In genomic region chr9:34611811-34612787, GRCh38 we compare ENCODE assay signal across 1 cellular context.
A peak's percentile ranks its signal among the peaks of the same experiment; 100 is the strongest.
TF ChIP-seq lines count a peak whose summit lies in the region.

Gene RPP25L, minus strand, starts transcription at chr9:34612097. Its CDS starts 801 bp downstream, at chr9:34611296.

TF ChIP-seq in HepG2, 621 proteins besides CTCF, POLR2A, EP300 and RAD21 (continued from another document and continues in another):
- TF ChIP-seq E2F2 (CRISPR knock-in tag; IDR thresholded peaks at IDR 0.05; ENCODE audit: borderline replicate concordance): no peak
- peak; percentile 55; the same call in 1 of the 2 replicates for TF ChIP-seq ISL2 (CRISPR knock-in tag; IDR thresholded peaks at IDR 0.05)
- peak; percentile 93 for TF ChIP-seq SAFB2 (CRISPR knock-in tag; IDR thresholded peaks at IDR 0.05; ENCODE audit: borderline replicate concordance, low read depth)
- TF ChIP-seq ZNF710 (CRISPR knock-in tag; IDR thresholded peaks at IDR 0.05; ENCODE audit: borderline replicate concordance): no peak
- TF ChIP-seq ZNF543 (CRISPR knock-in tag; IDR thresholded peaks at IDR 0.05): peak; percentile 40; the same call in 1 of the 2 replicates
- no peak for TF ChIP-seq TCF12 (IDR thresholded peaks at IDR 0.05)
- TF ChIP-seq TCF12 (CRISPR knock-in tag; IDR thresholded peaks at IDR 0.05): no peak
- TF ChIP-seq, protein P1, sequence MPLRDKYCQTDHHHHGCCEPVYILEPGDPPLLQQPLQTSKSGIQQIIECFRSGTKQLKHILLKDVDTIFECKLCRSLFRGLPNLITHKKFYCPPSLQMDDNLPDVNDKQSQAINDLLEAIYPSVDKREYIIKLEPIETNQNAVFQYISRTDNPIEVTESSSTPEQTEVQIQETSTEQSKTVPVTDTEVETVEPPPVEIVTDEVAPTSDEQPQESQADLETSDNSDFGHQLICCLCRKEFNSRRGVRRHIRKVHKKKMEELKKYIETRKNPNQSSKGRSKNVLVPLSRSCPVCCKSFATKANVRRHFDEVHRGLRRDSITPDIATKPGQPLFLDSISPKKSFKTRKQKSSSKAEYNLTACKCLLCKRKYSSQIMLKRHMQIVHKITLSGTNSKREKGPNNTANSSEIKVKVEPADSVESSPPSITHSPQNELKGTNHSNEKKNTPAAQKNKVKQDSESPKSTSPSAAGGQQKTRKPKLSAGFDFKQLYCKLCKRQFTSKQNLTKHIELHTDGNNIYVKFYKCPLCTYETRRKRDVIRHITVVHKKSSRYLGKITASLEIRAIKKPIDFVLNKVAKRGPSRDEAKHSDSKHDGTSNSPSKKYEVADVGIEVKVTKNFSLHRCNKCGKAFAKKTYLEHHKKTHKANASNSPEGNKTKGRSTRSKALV (CRISPR knock-in tag; IDR thresholded peaks at IDR 0.05): peak; percentile 13; the same call in 1 of the 2 replicates
- TF ChIP-seq ZSCAN5A (CRISPR knock-in tag; IDR thresholded peaks at IDR 0.05; ENCODE audit: borderline replicate concordance): 0 out of 2 replicates have a peak, but pooled peaks have one; percentile 16
- peak; percentile 66; the same call in 1 of the 2 replicates for TF ChIP-seq DMAP1 (CRISPR knock-in tag; IDR thresholded peaks at IDR 0.05)
- 0 out of 2 replicates have a peak, but pooled peaks have one; percentile 10 for TF ChIP-seq GATAD2A (CRISPR knock-in tag; IDR thresholded peaks at IDR 0.05)
- TF ChIP-seq PCBP1 (IDR thresholded peaks at IDR 0.05; ENCODE audit: borderline replicate concordance, low read depth, low read length): 0 out of 2 replicates have a peak, but pooled peaks have one; percentile 60
- no peak; the same call in 1 of the 2 replicates for TF ChIP-seq ZNF768 (CRISPR knock-in tag; IDR thresholded peaks at IDR 0.05)
- TF ChIP-seq SIX4 (CRISPR knock-in tag; IDR thresholded peaks at IDR 0.05): peak; percentile 46; the same call in 1 of the 2 replicates
- TF ChIP-seq KDM5A (IDR thresholded peaks at IDR 0.05; ENCODE audit: borderline replicate concordance, low read length): peak; percentile 24; the same call in 1 of the 2 replicates
- TF ChIP-seq RAD51 (IDR thresholded peaks at IDR 0.05; ENCODE audit: borderline replicate concordance): no peak
- TF ChIP-seq ZNF678 (CRISPR knock-in tag; IDR thresholded peaks at IDR 0.05): no peak; the same call in 1 of the 2 replicates
- TF ChIP-seq, protein P2, sequence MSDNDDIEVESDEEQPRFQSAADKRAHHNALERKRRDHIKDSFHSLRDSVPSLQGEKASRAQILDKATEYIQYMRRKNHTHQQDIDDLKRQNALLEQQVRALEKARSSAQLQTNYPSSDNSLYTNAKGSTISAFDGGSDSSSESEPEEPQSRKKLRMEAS (IDR thresholded peaks at IDR 0.05): peak; percentile 73; the same call in 1 of the 2 replicates
- peak; percentile 53; the same call in 1 of the 2 replicates for TF ChIP-seq HIVEP1 (CRISPR knock-in tag; IDR thresholded peaks at IDR 0.05)
- TF ChIP-seq ZNF441 (CRISPR knock-in tag; IDR thresholded peaks at IDR 0.05; ENCODE audit: borderline replicate concordance): peak; percentile 90; the same call in 1 of the 2 replicates
- TF ChIP-seq NCOA2 (CRISPR knock-in tag; IDR thresholded peaks at IDR 0.05): no peak
- no peak for TF ChIP-seq ZNF30 (CRISPR knock-in tag; IDR thresholded peaks at IDR 0.05)
- no peak for TF ChIP-seq JUNB (CRISPR knock-in tag; IDR thresholded peaks at IDR 0.05; ENCODE audit: borderline replicate concordance)
- 0 out of 2 replicates have a peak, but pooled peaks have one; percentile 68 for TF ChIP-seq CBFB (CRISPR knock-in tag; IDR thresholded peaks at IDR 0.05)
- TF ChIP-seq ATF6 (CRISPR knock-in tag; conservative IDR thresholded peaks at IDR 0.05): peak; percentile 83; the same call in 1 of the 2 replicates
- 0 out of 2 replicates have a peak, but pooled peaks have one; percentile 21 for TF ChIP-seq PITX1 (CRISPR knock-in tag; IDR thresholded peaks at IDR 0.05)
- TF ChIP-seq, protein P3, sequence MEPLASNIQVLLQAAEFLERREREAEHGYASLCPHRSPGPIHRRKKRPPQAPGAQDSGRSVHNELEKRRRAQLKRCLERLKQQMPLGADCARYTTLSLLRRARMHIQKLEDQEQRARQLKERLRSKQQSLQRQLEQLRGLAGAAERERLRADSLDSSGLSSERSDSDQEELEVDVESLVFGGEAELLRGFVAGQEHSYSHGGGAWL (CRISPR knock-in tag; IDR thresholded peaks at IDR 0.05): peak; percentile 76; the same call in 1 of the 2 replicates
- TF ChIP-seq SP140L (CRISPR knock-in tag; IDR thresholded peaks at IDR 0.05; ENCODE audit: borderline replicate concordance): no peak
- peak; percentile 64; the same call in 1 of the 2 replicates for TF ChIP-seq ZNF343 (CRISPR knock-in tag; IDR thresholded peaks at IDR 0.05)
- no peak for TF ChIP-seq STAT5B (CRISPR knock-in tag; IDR thresholded peaks at IDR 0.05)
- TF ChIP-seq TBX2 (CRISPR knock-in tag; IDR thresholded peaks at IDR 0.05; ENCODE audit: borderline replicate concordance): 0 out of 2 replicates have a peak, but pooled peaks have one; percentile 60
- TF ChIP-seq, protein P4, sequence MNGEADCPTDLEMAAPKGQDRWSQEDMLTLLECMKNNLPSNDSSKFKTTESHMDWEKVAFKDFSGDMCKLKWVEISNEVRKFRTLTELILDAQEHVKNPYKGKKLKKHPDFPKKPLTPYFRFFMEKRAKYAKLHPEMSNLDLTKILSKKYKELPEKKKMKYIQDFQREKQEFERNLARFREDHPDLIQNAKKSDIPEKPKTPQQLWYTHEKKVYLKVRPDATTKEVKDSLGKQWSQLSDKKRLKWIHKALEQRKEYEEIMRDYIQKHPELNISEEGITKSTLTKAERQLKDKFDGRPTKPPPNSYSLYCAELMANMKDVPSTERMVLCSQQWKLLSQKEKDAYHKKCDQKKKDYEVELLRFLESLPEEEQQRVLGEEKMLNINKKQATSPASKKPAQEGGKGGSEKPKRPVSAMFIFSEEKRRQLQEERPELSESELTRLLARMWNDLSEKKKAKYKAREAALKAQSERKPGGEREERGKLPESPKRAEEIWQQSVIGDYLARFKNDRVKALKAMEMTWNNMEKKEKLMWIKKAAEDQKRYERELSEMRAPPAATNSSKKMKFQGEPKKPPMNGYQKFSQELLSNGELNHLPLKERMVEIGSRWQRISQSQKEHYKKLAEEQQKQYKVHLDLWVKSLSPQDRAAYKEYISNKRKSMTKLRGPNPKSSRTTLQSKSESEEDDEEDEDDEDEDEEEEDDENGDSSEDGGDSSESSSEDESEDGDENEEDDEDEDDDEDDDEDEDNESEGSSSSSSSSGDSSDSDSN (CRISPR knock-in tag; IDR thresholded peaks at IDR 0.05): peak; percentile 75
- no peak for TF ChIP-seq PHB2 (IDR thresholded peaks at IDR 0.05; ENCODE audit: partially characterized antibody)
- TF ChIP-seq SP5 (CRISPR knock-in tag; IDR thresholded peaks at IDR 0.05; ENCODE audit: borderline replicate concordance, low read depth): peak; percentile 37; the same call in 1 of the 2 replicates
- peak; percentile 11; the same call in 1 of the 2 replicates for TF ChIP-seq ZNF232 (CRISPR knock-in tag; IDR thresholded peaks at IDR 0.05; ENCODE audit: borderline replicate concordance)
- no peak for TF ChIP-seq HOXA5 (CRISPR knock-in tag; IDR thresholded peaks at IDR 0.05)
- TF ChIP-seq MATR3 (CRISPR knock-in tag; IDR thresholded peaks at IDR 0.05): no peak
- TF ChIP-seq YEATS4 (CRISPR knock-in tag; IDR thresholded peaks at IDR 0.05; ENCODE audit: borderline replicate concordance): peak; percentile 81
- TF ChIP-seq FOXK1 (CRISPR knock-in tag; IDR thresholded peaks at IDR 0.05; ENCODE audit: borderline replicate concordance, low read depth): no peak
- TF ChIP-seq ZNF777 (CRISPR knock-in tag; IDR thresholded peaks at IDR 0.05): peak; percentile 97
- no peak for TF ChIP-seq ZNF605 (CRISPR knock-in tag; IDR thresholded peaks at IDR 0.05)
- TF ChIP-seq, protein P5, sequence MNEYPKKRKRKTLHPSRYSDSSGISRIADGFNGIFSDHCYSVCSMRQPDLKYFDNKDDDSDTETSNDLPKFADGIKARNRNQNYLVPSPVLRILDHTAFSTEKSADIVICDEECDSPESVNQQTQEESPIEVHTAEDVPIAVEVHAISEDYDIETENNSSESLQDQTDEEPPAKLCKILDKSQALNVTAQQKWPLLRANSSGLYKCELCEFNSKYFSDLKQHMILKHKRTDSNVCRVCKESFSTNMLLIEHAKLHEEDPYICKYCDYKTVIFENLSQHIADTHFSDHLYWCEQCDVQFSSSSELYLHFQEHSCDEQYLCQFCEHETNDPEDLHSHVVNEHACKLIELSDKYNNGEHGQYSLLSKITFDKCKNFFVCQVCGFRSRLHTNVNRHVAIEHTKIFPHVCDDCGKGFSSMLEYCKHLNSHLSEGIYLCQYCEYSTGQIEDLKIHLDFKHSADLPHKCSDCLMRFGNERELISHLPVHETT (CRISPR knock-in tag; conservative IDR thresholded peaks at IDR 0.05): peak; percentile 53
- TF ChIP-seq, protein P6, sequence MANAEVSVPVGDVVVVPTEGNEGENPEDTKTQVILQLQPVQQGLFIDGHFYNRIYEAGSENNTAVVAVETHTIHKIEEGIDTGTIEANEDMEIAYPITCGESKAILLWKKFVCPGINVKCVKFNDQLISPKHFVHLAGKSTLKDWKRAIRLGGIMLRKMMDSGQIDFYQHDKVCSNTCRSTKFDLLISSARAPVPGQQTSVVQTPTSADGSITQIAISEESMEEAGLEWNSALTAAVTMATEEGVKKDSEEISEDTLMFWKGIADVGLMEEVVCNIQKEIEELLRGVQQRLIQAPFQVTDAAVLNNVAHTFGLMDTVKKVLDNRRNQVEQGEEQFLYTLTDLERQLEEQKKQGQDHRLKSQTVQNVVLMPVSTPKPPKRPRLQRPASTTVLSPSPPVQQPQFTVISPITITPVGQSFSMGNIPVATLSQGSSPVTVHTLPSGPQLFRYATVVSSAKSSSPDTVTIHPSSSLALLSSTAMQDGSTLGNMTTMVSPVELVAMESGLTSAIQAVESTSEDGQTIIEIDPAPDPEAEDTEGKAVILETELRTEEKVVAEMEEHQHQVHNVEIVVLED (CRISPR knock-in tag; IDR thresholded peaks at IDR 0.05; ENCODE audit: borderline replicate concordance): peak; percentile 76
- TF ChIP-seq, protein P7, sequence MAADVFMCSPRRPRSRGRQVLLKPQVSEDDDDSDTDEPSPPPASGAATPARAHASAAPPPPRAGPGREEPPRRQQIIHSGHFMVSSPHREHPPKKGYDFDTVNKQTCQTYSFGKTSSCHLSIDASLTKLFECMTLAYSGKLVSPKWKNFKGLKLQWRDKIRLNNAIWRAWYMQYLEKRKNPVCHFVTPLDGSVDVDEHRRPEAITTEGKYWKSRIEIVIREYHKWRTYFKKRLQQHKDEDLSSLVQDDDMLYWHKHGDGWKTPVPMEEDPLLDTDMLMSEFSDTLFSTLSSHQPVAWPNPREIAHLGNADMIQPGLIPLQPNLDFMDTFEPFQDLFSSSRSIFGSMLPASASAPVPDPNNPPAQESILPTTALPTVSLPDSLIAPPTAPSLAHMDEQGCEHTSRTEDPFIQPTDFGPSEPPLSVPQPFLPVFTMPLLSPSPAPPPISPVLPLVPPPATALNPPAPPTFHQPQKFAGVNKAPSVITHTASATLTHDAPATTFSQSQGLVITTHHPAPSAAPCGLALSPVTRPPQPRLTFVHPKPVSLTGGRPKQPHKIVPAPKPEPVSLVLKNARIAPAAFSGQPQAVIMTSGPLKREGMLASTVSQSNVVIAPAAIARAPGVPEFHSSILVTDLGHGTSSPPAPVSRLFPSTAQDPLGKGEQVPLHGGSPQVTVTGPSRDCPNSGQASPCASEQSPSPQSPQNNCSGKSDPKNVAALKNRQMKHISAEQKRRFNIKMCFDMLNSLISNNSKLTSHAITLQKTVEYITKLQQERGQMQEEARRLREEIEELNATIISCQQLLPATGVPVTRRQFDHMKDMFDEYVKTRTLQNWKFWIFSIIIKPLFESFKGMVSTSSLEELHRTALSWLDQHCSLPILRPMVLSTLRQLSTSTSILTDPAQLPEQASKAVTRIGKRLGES (CRISPR knock-in tag; IDR thresholded peaks at IDR 0.05; ENCODE audit: borderline replicate concordance): no peak
- TF ChIP-seq XBP1 (CRISPR knock-in tag; IDR thresholded peaks at IDR 0.05): no peak
- TF ChIP-seq NAIF1 (CRISPR knock-in tag; IDR thresholded peaks at IDR 0.05; ENCODE audit: borderline replicate concordance): peak; percentile 34; the same call in 1 of the 2 replicates
